6 cellular contexts compared by ENCODE assay signal in genomic region chr11:503179-503981, GRCh38. TPM values are rescaled to one million over a fixed set of nuclear protein-coding genes. Genes with fewer than 3 reads are reported as not detected.
DNase-seq lines count a peak whose midpoint lies in the region; ATAC-seq and TF ChIP-seq lines count a peak whose summit lies in the region.

No MANE protein-coding gene starts in this region.

- H4K20me1 ChIP-seq in mammary epithelial cell (ENCODE audit: insufficient read depth, low read length): no peaks in the 10 kb centered on the region
- peaks cover 29% of the 10 kb centered on the region for H4K20me1 ChIP-seq in osteoblast (ENCODE audit: insufficient read depth, low read length)

- no peak for ATAC-seq in HG02938 (IDR thresholded peaks at IDR 0.05; ENCODE audit: unreplicated experiment)

- in situ Hi-C loops in mammary epithelial cell (cut with MboI; ENCODE audit: low sequenced_read_pairs in 2 of 2): loop anchor here in 1 of 2 donors (5.0 kb wide), 1 partner anchor 51 kb away; the partner anchor contains the start of gene PTDSS2

- dilution Hi-C loops in mammary epithelial cell (cut with HindIII; ENCODE audit: low sequenced_read_pairs): loop anchor here (10.0 to 25.0 kb wide), 2 partner anchors 159 to 311 kb away; partner anchors contain the start of gene PNPLA2

- TF ChIP-seq CTCF in mammary epithelial cell (conservative IDR thresholded peaks at IDR 0.05 in 1 of 2, IDR thresholded peaks at IDR 0.05 in 1 of 2; ENCODE audit: extremely low read depth in 1 of 2, insufficient read depth in 1 of 2, low read depth in 1 of 2, low read length in 2 of 2) (no peak), osteoblast (IDR thresholded peaks at IDR 0.05; ENCODE audit: extremely low read depth, low read depth, low read length) (no peak)

- peaks cover 64% of the 10 kb centered on the region for H3K79me2 ChIP-seq in mammary epithelial cell (ENCODE audit: insufficient read depth, low read length)
- peaks cover 77% of the 10 kb centered on the region for H3K79me2 ChIP-seq in osteoblast (ENCODE audit: insufficient read depth, low read length)

- H3K4me1 ChIP-seq in HUES48 (ENCODE audit: control insufficient read depth, insufficient read depth, low read length): peaks cover 8% of the 10 kb centered on the region
- peaks cover 35% of the 10 kb centered on the region for H3K4me1 ChIP-seq in mammary epithelial cell (ENCODE audit: insufficient read depth, low read length)
- H3K4me1 ChIP-seq in osteoblast (ENCODE audit: insufficient read depth, low read length): peaks cover 33% of the 10 kb centered on the region

- 66% methylated on average over 12 of the region's 24 CpGs for WGBS in mammary epithelial cell (ENCODE audit: low coverage, missing lambda C conversion rate)

- BruUV-seq in mammary epithelial cell (replicated peaks; lab: Mats Ljungman, UMichigan): no TSS peak

- peak overlapping the region; percentile 95 for H3K4me2 ChIP-seq in mammary epithelial cell (ENCODE audit: insufficient read depth, low read depth, low read length)
- H3K4me2 ChIP-seq in osteoblast (ENCODE audit: insufficient read depth, low read length): peak overlapping the region; percentile 85

- no peaks in the 10 kb centered on the region for H3K9me3 ChIP-seq in HUES48 (ENCODE audit: control insufficient read depth, insufficient read depth, low read length)
- no peaks in the 10 kb centered on the region for H3K9me3 ChIP-seq in mammary epithelial cell (replicated peaks; ENCODE audit: insufficient read depth, low read length)
- H3K9me3 ChIP-seq in osteoblast (ENCODE audit: low read depth, low read length): no peaks in the 10 kb centered on the region

- intact Hi-C loops in mammary epithelial cell (cut with micrococcal nuclease): no loop called here

- CTCF ChIA-PET in mammary epithelial cell (lab: Charles Lee; ENCODE audit: low non-redundant PET): no interaction called here

- H2AFZ ChIP-seq in mammary epithelial cell (ENCODE audit: low read depth, low read length) (no peak overlapping the region), osteoblast (ENCODE audit: low read length) (no peak overlapping the region)

- no peak for DNase-seq in mammary epithelial cell
- DNase-seq in osteoblast (ENCODE audit: insufficient read length, low spot score, missing footprints): peak; percentile 96
- no peak for DNase-seq in NCI-H748 treated with DMSO at 0.1 percent for 48 hours (lab: John Stamatoyannopoulos, UW)
- DNase-seq in KG1 (lab: John Stamatoyannopoulos, UW): no peak

- H3K27ac ChIP-seq in HUES48 (ENCODE audit: low read depth, low read length): no peak overlapping the region
- H3K27ac ChIP-seq in mammary epithelial cell (ENCODE audit: insufficient read depth, low read depth, low read length): no peak overlapping the region
- H3K27ac ChIP-seq in osteoblast (ENCODE audit: low read depth, low read length): peak overlapping the region; percentile 99

- H3K4me3 ChIP-seq in HUES48 (ENCODE audit: low read depth, low read length) (0 out of 2 replicates have a peak overlapping the region, but pooled peaks have one; percentile 45), mammary epithelial cell (replicated peaks in 1 of 3; ENCODE audit: insufficient read depth in 1 of 3, low read depth in 2 of 3, low read length in 3 of 3) (peak overlapping the region in 1 of 3 experiments; percentile 43), osteoblast (ENCODE audit: insufficient read depth, low read length) (peak overlapping the region; percentile 95)

- H3K27me3 ChIP-seq in HUES48 (ENCODE audit: control insufficient read depth, insufficient read depth, low read length) (no peaks in the 10 kb centered on the region), mammary epithelial cell (ENCODE audit: insufficient read depth, low read length) (no peaks in the 10 kb centered on the region), osteoblast (ENCODE audit: insufficient read depth, low read length) (no peaks in the 10 kb centered on the region)

- H3K9ac ChIP-seq in HUES48 (ENCODE audit: low read depth, low read length): no peak overlapping the region
- H3K9ac ChIP-seq in mammary epithelial cell (ENCODE audit: insufficient read depth, low read length): no peak overlapping the region

- H3K36me3 ChIP-seq in HUES48 (ENCODE audit: control insufficient read depth, insufficient read depth, low read length): peaks cover 29% of the 10 kb centered on the region
- peaks cover 5% of the 10 kb centered on the region for H3K36me3 ChIP-seq in mammary epithelial cell (ENCODE audit: insufficient read depth, low read length)
- peaks cover 32% of the 10 kb centered on the region for H3K36me3 ChIP-seq in osteoblast (ENCODE audit: insufficient read depth, low read length)

RNA-seq across cellular contexts. Expression of gene RNH1, which starts 3.7 kb away (rescaled TPM):
- total RNA-seq in mammary epithelial cell (100 to 1,000 TPM; 187 to 206 TPM), osteoblast (441 and 506 TPM in 2 replicates)
- 122 TPM for polyA plus RNA-seq in mammary epithelial cell
- polyA minus RNA-seq in mammary epithelial cell: 104 TPM

RNA-seq across cellular contexts. Expression of gene HRAS, which starts 32.0 kb away (rescaled TPM):
- 100 to 1,000 TPM in 1 of 2 donors, 10 to 100 TPM in 1; 36.5 to 194 TPM for total RNA-seq in mammary epithelial cell
- 230 TPM for polyA plus RNA-seq in mammary epithelial cell
- 165 TPM for polyA minus RNA-seq in mammary epithelial cell
- 28.6 and 35.7 TPM in 2 replicates for total RNA-seq in osteoblast

RNA-seq across cellular contexts. Expression of gene LRRC56, which starts 33.9 kb away (rescaled TPM):
- total RNA-seq in mammary epithelial cell (1 to 10 TPM in 1 of 2 donors, under 1 TPM in 1; 0.50 to 1.2 TPM), osteoblast (0.88 and 1.1 TPM in 2 replicates)
- polyA plus RNA-seq in mammary epithelial cell: 0.35 TPM
- not detected for polyA minus RNA-seq in mammary epithelial cell

RNA-seq across cellular contexts. Expression of gene PTDSS2, which starts 53.3 kb away (rescaled TPM):
- total RNA-seq in mammary epithelial cell: 10 to 100 TPM; 30.8 to 34.5 TPM
- polyA plus RNA-seq in mammary epithelial cell: 32.6 TPM
- polyA minus RNA-seq in mammary epithelial cell: 41.4 TPM
- 33.0 and 36.2 TPM in 2 replicates for total RNA-seq in osteoblast

RNA-seq across cellular contexts. Expression of gene LMNTD2, which starts 57.2 kb away (rescaled TPM):
- total RNA-seq in mammary epithelial cell: 1 to 10 TPM; 2.3 to 7.6 TPM
- polyA plus RNA-seq in mammary epithelial cell: 1.8 TPM
- not detected for polyA minus RNA-seq in mammary epithelial cell
- total RNA-seq in osteoblast: 0.29 and 0.36 TPM in 2 replicates
